15 cellular contexts compared by ENCODE assay signal in genomic region chr16:19411298-19411697, GRCh38. TPM values are rescaled to one million over a fixed set of nuclear protein-coding genes. Genes with fewer than 3 reads are reported as not detected.
DNase-seq lines count a peak whose midpoint lies in the region; ATAC-seq and TF ChIP-seq lines count a peak whose summit lies in the region.
"Had no signal": no experiment of that assay in that cellular context is flagged by ENCODE, and none has a peak within 500 bp of the region (broad histone marks: within the 10 kb centered on the region; RNA-seq: fewer than 3 reads in every experiment).

No MANE protein-coding gene starts in this region.

- peaks cover 3% of the 10 kb centered on the region for H3K4me1 ChIP-seq in iPS-18a (ENCODE audit: control insufficient read depth, low read depth, low read length)
- H3K4me1 ChIP-seq in smooth muscle cell (ENCODE audit: low read depth): peaks cover 6% of the 10 kb centered on the region

- H3K36me3 ChIP-seq in SU-DHL-6 (ENCODE audit: low read length): no peaks in the 10 kb centered on the region
- no peaks in the 10 kb centered on the region for H3K36me3 ChIP-seq in iPS-18a (ENCODE audit: control insufficient read depth, low read depth, low read length)
- H3K36me3 ChIP-seq in smooth muscle cell (ENCODE audit: low read depth): no peaks in the 10 kb centered on the region

- no peak overlapping the region for H3K4me3 ChIP-seq in SU-DHL-6 (ENCODE audit: insufficient read depth, low read length, poor library complexity, severe bottlenecking)
- H3K4me3 ChIP-seq in iPS-18a (ENCODE audit: low read length): peak overlapping the region; percentile 56
- peak overlapping the region; percentile 54 for H3K4me3 ChIP-seq in smooth muscle cell

- H3F3A ChIP-seq in SU-DHL-6 (ENCODE audit: insufficient read depth) (no peaks in the 10 kb centered on the region), smooth muscle cell (ENCODE audit: low read depth) (no peaks in the 10 kb centered on the region)

- H3K9me3 ChIP-seq in SU-DHL-6 (ENCODE audit: insufficient read depth, low read length): no peaks in the 10 kb centered on the region
- H3K9me3 ChIP-seq in iPS-18a (ENCODE audit: control insufficient read depth, low read depth, low read length): no peaks in the 10 kb centered on the region
- H3K9me3 ChIP-seq in smooth muscle cell (replicated peaks; ENCODE audit: low read depth): no peaks in the 10 kb centered on the region

- H3K4me2 ChIP-seq in SU-DHL-6 (ENCODE audit: low read depth, low read length, poor library complexity, severe bottlenecking) (peak overlapping the region; percentile 45), smooth muscle cell (peak overlapping the region; percentile 90)

- no peaks in the 10 kb centered on the region for H4K20me1 ChIP-seq in SU-DHL-6 (ENCODE audit: low read depth, low read length)
- no peaks in the 10 kb centered on the region for H4K20me1 ChIP-seq in smooth muscle cell (ENCODE audit: low read depth)

- H3K4me1 Mint-ChIP-seq in T-helper 2 cell treated with Interferon-gamma antibody and Interleukin-4, amounts not matched to agents 5 μg/mL and 100 μg/mL, for 36 hours (ENCODE audit: low read depth): peaks cover 10% of the 10 kb centered on the region

- H3K27me3 ChIP-seq in SU-DHL-6 (ENCODE audit: low read length) (no peaks in the 10 kb centered on the region), iPS-18a (ENCODE audit: control insufficient read depth, insufficient read depth, low read length) (peaks cover 13% of the 10 kb centered on the region), smooth muscle cell (ENCODE audit: low read depth) (peaks cover 32% of the 10 kb centered on the region)

- no peak overlapping the region for H3K27ac Mint-ChIP-seq in T-helper 2 cell treated with Interferon-gamma antibody and Interleukin-4, amounts not matched to agents 5 μg/mL and 100 μg/mL, for 36 hours

- H3K9me3 Mint-ChIP-seq in T-helper 2 cell treated with Interferon-gamma antibody and Interleukin-4, amounts not matched to agents 5 μg/mL and 100 μg/mL, for 36 hours: peaks cover 12% of the 10 kb centered on the region

- DNase-seq in T-helper 2 cell treated with Interferon-gamma antibody and Interleukin-4, amounts not matched to agents 5 μg/mL and 100 μg/mL, for 36 hours (ENCODE audit: low spot score): no peak
- DNase-seq in T-helper 2 cell (no peak), smooth muscle cell (lab: John Stamatoyannopoulos, UW; ENCODE audit: unreplicated experiment) (no peak), NCI-H1092 treated with DMSO at 0.1 percent for 48 hours (lab: John Stamatoyannopoulos, UW) (no peak), NCI-H774 (lab: John Stamatoyannopoulos, UW) (no peak)
- DNase-seq: activated CD4-positive, CD25-positive, alpha-beta regulatory T cell treated with anti-CD3 and anti-CD28 coated beads, Interleukin-2, amount 50 U/mL, for 72 hours; activated naive CD4-positive, alpha-beta T cell; kidney; NCI-H2227 treated with DMSO at 0.1 percent for 48 hours; SHP77; stimulated activated CD4-positive, alpha-beta T cell treated with anti-CD3 and anti-CD28 coated beads, Interleukin-4, amount 100 ng/mL, for 1 hour had no signal

- peak overlapping the region; percentile 42 for H2AFZ ChIP-seq in SU-DHL-6 (ENCODE audit: low read depth, low read length, severe bottlenecking)
- no peak overlapping the region for H2AFZ ChIP-seq in smooth muscle cell (ENCODE audit: low read depth)

- no peak overlapping the region for H3K27ac ChIP-seq in SU-DHL-6 (ENCODE audit: low read depth, low read length)
- H3K27ac ChIP-seq in iPS-18a (ENCODE audit: low read length): no peak overlapping the region
- no peak overlapping the region for H3K27ac ChIP-seq in smooth muscle cell (ENCODE audit: low read depth)

- H3K36me3 Mint-ChIP-seq in T-helper 2 cell treated with Interferon-gamma antibody and Interleukin-4, amounts not matched to agents 5 μg/mL and 100 μg/mL, for 36 hours (ENCODE audit: low read depth): no peaks in the 10 kb centered on the region

- no peak for TF ChIP-seq CTCF in SU-DHL-6 (IDR thresholded peaks at IDR 0.05; ENCODE audit: insufficient read depth, low read length, poor library complexity, severe bottlenecking)
- no peak for TF ChIP-seq CTCF in smooth muscle cell (IDR thresholded peaks at IDR 0.05; ENCODE audit: borderline replicate concordance, insufficient read depth, poor library complexity, severe bottlenecking)

- H3K9me2 ChIP-seq in SU-DHL-6 (replicated peaks; ENCODE audit: insufficient read depth, low read length): no peaks in the 10 kb centered on the region

- H3K9ac ChIP-seq in SU-DHL-6 (ENCODE audit: low read length) (peak overlapping the region; percentile 22; the same call in 1 of the 2 replicates), iPS-18a (ENCODE audit: low read length) (peak overlapping the region; percentile 56), smooth muscle cell (ENCODE audit: low read depth) (no peak overlapping the region)

- peaks cover 53% of the 10 kb centered on the region for H3K27me3 Mint-ChIP-seq in T-helper 2 cell treated with Interferon-gamma antibody and Interleukin-4, amounts not matched to agents 5 μg/mL and 100 μg/mL, for 36 hours (ENCODE audit: low read depth)

- peak overlapping the region; percentile 63 for H3K4me3 Mint-ChIP-seq in T-helper 2 cell treated with Interferon-gamma antibody and Interleukin-4, amounts not matched to agents 5 μg/mL and 100 μg/mL, for 36 hours

- ATAC-seq in HG02571 (IDR thresholded peaks at IDR 0.05; ENCODE audit: unreplicated experiment): no peak

- H3K79me2 ChIP-seq in SU-DHL-6 (ENCODE audit: insufficient read depth, low read length): no peaks in the 10 kb centered on the region
- H3K79me2 ChIP-seq in smooth muscle cell (ENCODE audit: low read depth): no peaks in the 10 kb centered on the region

- WGBS in smooth muscle cell (ENCODE audit: low lambda C conversion rate): 76% methylated on average over 3 of the region's 3 CpGs

RNA-seq across cellular contexts. Expression of gene TMC5, which starts 6.4 kb away (rescaled TPM):
- 0.18 TPM in 1 of 2 replicates, not detected in the other for total RNA-seq in smooth muscle cell
- polyA plus RNA-seq in smooth muscle cell: not detected in 2 replicates
- total RNA-seq: osteocyte had no signal
